8 cellular contexts compared by ENCODE assay signal in the genomic region with DNA sequence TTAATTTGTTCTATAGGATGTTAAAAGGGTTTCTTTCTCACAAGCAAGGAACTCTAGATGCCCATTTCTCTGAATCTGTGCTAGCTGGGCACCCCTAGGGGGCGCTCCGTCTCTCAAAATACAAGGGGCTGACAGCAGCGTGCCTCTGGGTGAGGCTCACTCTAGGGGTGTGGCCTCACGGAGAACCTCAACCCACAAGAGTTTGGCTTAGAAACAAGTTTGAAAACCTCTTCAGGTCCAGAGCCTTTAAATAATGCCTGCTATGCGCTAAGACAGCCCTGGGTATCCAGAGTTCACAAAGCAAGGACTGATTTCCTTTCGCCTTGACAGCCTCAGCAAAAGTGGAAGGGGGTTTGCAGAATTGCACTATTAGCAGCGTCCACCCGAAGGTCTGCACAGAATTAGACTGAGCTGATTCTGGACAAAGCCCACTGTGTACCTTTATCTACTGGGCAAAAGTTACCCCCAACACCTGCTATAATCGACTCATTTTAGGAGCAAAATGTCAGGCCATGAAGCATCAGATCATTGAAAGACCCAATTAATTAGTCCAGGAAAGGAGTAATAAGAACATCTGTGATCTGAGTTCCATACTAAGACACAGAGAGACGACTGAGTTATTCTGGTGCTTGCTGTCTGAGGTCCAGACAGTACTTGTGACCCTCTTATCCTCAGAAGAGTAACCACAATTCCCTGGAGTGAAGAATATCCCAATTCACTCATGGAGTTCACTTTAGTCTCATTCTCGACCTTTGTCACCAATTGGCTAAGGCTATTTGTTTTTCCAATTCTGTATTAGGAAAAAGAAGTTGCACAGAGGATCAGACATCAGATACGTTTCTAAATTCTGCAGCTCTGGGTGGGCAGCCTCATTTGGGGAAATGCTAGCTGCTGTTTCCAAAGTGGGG. TPM values are rescaled to one million over a fixed set of nuclear protein-coding genes. Genes with fewer than 3 reads are reported as not detected.
DNase-seq lines count a peak whose midpoint lies in the region; ATAC-seq and TF ChIP-seq lines count a peak whose summit lies in the region.

No MANE protein-coding gene starts in this region.

- H3K79me2 ChIP-seq in DND-41 (ENCODE audit: insufficient read depth, low read length) (no peaks in the 10 kb centered on the region), Karpas-422 (ENCODE audit: low read length) (no peaks in the 10 kb centered on the region)

- H3K9ac ChIP-seq in DND-41 (ENCODE audit: low read depth, low read length) (peak overlapping the region; percentile 27), Karpas-422 (ENCODE audit: low read length) (peak overlapping the region; percentile 40)

- H3K4me3 ChIP-seq in DND-41 (ENCODE audit: low read depth in 1 of 2, low read length in 2 of 2): peak overlapping the region in 1 of 2 experiments; percentile 49; a peak in 2 of 4 replicates
- peak overlapping the region; percentile 57 for H3K4me3 ChIP-seq in Karpas-422 (ENCODE audit: low read length)
- peak overlapping the region; percentile 79 for H3K4me3 ChIP-seq in fibroblast of the aortic adventitia (ENCODE audit: low read depth, low read length)

- peaks cover 36% of the 10 kb centered on the region for H3K4me1 Mint-ChIP-seq in nephron

- H3K9me3 ChIP-seq in DND-41 (ENCODE audit: insufficient read depth, low read length, severe bottlenecking): no peaks in the 10 kb centered on the region
- no peaks in the 10 kb centered on the region for H3K9me3 ChIP-seq in Karpas-422 (ENCODE audit: low read length)

- DNase-seq in DND-41 (peak; percentile 84), Karpas-422 (peak; percentile 94), RPMI8226 (peak; percentile 98), fibroblast of the aortic adventitia (ENCODE audit: low read depth) (peak; percentile 98)
- peak; percentile 69 for DNase-seq in activated T-helper 9 cell treated with anti-CD3 and anti-CD28 coated beads, Interleukin-2, amount 50 U/mL, for 16 hours (ENCODE audit: low read depth)
- peak; percentile 80 for DNase-seq in stimulated activated naive CD4-positive, alpha-beta T cell treated with Interleukin-2 at 50 U/mL for 16 hours (lab: John Stamatoyannopoulos, UW)

- H3K36me3 ChIP-seq in DND-41 (ENCODE audit: insufficient read depth, low read length) (no peaks in the 10 kb centered on the region), Karpas-422 (ENCODE audit: insufficient read depth, low read length) (no peaks in the 10 kb centered on the region)

- peak overlapping the region; percentile 74 for H3K4me2 ChIP-seq in DND-41 (ENCODE audit: insufficient read depth, low read length)
- H3K4me2 ChIP-seq in Karpas-422 (ENCODE audit: low read depth, low read length, poor library complexity, severe bottlenecking): peak overlapping the region; percentile 65

- peak overlapping the region; percentile 55 for H2AFZ ChIP-seq in DND-41 (ENCODE audit: low read depth, low read length)
- H2AFZ ChIP-seq in Karpas-422 (ENCODE audit: low read length): peak overlapping the region; percentile 62; the same call in 1 of the 2 replicates

- peaks cover 3% of the 10 kb centered on the region for H3K36me3 Mint-ChIP-seq in nephron (ENCODE audit: low read depth)

- H3K27me3 Mint-ChIP-seq in nephron (ENCODE audit: low read depth): peaks cover 19% of the 10 kb centered on the region

- H4K20me1 ChIP-seq in DND-41 (ENCODE audit: insufficient read depth, low read length) (no peaks in the 10 kb centered on the region), Karpas-422 (ENCODE audit: insufficient read depth, low read depth, low read length) (no peaks in the 10 kb centered on the region)

- no peaks in the 10 kb centered on the region for H3K9me3 Mint-ChIP-seq in nephron

- H3K4me3 Mint-ChIP-seq in nephron: peak overlapping the region; percentile 88 to 94 (median 90)

- H3K9me2 ChIP-seq in Karpas-422 (replicated peaks; ENCODE audit: insufficient read depth, low read length): no peaks in the 10 kb centered on the region

- TF ChIP-seq CTCF in DND-41 (IDR thresholded peaks at IDR 0.05; ENCODE audit: borderline replicate concordance, extremely low read depth, low read length, poor library complexity, severe bottlenecking): peak; percentile 92
- peak; percentile 97 for TF ChIP-seq CTCF in fibroblast of the aortic adventitia (IDR thresholded peaks at IDR 0.05; ENCODE audit: insufficient read depth, low read length)
- TF ChIP-seq CTCF in nephron (IDR thresholded peaks at IDR 0.05; ENCODE audit: unreplicated experiment in 3 of 3): peak; percentile 93 to 96 (median 95)

- H3K27me3 ChIP-seq in DND-41 (ENCODE audit: insufficient read depth, low read length, poor library complexity): peaks cover 24% of the 10 kb centered on the region
- no peaks in the 10 kb centered on the region for H3K27me3 ChIP-seq in Karpas-422 (ENCODE audit: low read length)

- H3K27ac Mint-ChIP-seq in nephron: peak overlapping the region; percentile 81 to 99 (median 93)

- H3K4me1 ChIP-seq in DND-41 (ENCODE audit: insufficient read depth, low read length): peaks cover 15% of the 10 kb centered on the region
- H3K4me1 ChIP-seq in Karpas-422 (ENCODE audit: low read length): peaks cover 19% of the 10 kb centered on the region

- H3K27ac ChIP-seq in DND-41 (ENCODE audit: low read length): no peak overlapping the region
- H3K27ac ChIP-seq in Karpas-422 (ENCODE audit: low read length): no peak overlapping the region

- ATAC-seq in DND-41 (ENCODE audit: insufficient read depth, low read depth) (peak; percentile 99), GM21825 (IDR thresholded peaks at IDR 0.05; ENCODE audit: unreplicated experiment) (peak; percentile 93)

RNA-seq across cellular contexts. Expression of a gene that starts 0.6 kb away (rescaled TPM):
- total RNA-seq in Karpas-422 (2014; rRNA removed; shearing (Covaris generic); ENCODE audit: low replicate concordance): 0.04 and 1.2 TPM in 2 replicates
- 30.0 and 119 TPM in 2 replicates for total RNA-seq in fibroblast of the aortic adventitia (ENCODE audit: low replicate concordance)

RNA-seq across cellular contexts. Expression of a gene that starts 37.4 kb away (rescaled TPM):
- total RNA-seq in Karpas-422 (2014; rRNA removed; shearing (Covaris generic); ENCODE audit: low replicate concordance): 8.7 and 20.2 TPM in 2 replicates
- total RNA-seq in fibroblast of the aortic adventitia (ENCODE audit: low replicate concordance): 6.7 and 26.3 TPM in 2 replicates

Comparison
In these comparisons a context has a peak if more than half of its experiments do, and no peak if none do; other contexts are left out.
1. RNA of a gene that starts 0.6 kb away (total RNA-seq): 30.0 to 119 TPM in fibroblast of the aortic adventitia; 0.04 to 1.2 TPM in Karpas-422; every median in the first group is over 10 times any median in the second.
2. Peak in every context shown above with its lines, with median percentiles within 50 percentile points of each other: DNase-seq and CTCF ChIP-seq.